Comparison of ENCODE assay signal across 2 cellular contexts in the genomic region with DNA sequence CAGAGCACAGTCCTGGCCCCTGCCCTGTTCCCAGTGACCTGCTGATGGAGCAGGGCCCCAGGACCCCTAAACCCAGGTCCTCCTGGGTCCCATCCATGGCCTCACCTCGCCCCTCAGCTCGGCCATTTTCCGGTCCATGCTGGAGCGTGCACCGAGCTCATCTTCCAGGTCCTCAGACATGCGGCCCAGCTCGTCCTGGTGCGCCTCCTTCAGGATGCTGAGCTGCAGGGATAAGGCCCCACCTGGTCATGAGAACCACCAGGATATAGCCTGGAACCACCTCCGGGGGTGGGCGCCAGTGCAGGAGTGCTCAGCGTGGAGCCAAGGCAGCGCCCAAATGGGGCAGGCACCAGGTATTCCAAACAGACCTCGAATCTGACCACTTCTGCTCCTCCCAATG.
TF ChIP-seq lines count a peak whose summit lies in the region.

No MANE protein-coding gene starts in this region.

TF ChIP-seq in HepG2, 621 proteins besides CTCF, POLR2A, EP300 and RAD21 (continued from another document and continues in another):
- TF ChIP-seq, protein P1, sequence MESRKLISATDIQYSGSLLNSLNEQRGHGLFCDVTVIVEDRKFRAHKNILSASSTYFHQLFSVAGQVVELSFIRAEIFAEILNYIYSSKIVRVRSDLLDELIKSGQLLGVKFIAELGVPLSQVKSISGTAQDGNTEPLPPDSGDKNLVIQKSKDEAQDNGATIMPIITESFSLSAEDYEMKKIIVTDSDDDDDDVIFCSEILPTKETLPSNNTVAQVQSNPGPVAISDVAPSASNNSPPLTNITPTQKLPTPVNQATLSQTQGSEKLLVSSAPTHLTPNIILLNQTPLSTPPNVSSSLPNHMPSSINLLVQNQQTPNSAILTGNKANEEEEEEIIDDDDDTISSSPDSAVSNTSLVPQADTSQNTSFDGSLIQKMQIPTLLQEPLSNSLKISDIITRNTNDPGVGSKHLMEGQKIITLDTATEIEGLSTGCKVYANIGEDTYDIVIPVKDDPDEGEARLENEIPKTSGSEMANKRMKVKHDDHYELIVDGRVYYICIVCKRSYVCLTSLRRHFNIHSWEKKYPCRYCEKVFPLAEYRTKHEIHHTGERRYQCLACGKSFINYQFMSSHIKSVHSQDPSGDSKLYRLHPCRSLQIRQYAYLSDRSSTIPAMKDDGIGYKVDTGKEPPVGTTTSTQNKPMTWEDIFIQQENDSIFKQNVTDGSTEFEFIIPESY (CRISPR knock-in tag; IDR thresholded peaks at IDR 0.05): peak; percentile 53; the same call in 1 of the 2 replicates
- TF ChIP-seq SP140L (CRISPR knock-in tag; IDR thresholded peaks at IDR 0.05; ENCODE audit: borderline replicate concordance): no peak
- TF ChIP-seq, protein P2, sequence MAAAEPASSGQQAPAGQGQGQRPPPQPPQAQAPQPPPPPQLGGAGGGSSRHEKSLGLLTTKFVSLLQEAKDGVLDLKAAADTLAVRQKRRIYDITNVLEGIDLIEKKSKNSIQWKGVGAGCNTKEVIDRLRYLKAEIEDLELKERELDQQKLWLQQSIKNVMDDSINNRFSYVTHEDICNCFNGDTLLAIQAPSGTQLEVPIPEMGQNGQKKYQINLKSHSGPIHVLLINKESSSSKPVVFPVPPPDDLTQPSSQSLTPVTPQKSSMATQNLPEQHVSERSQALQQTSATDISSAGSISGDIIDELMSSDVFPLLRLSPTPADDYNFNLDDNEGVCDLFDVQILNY (CRISPR knock-in tag; conservative IDR thresholded peaks at IDR 0.05): no peak
- TF ChIP-seq ZNF713 (CRISPR knock-in tag; IDR thresholded peaks at IDR 0.05): no peak
- no peak for TF ChIP-seq KMT2B (CRISPR knock-in tag; IDR thresholded peaks at IDR 0.05)
- TF ChIP-seq ZNF136 (CRISPR knock-in tag; IDR thresholded peaks at IDR 0.05; ENCODE audit: low read depth): no peak
- TF ChIP-seq, protein P3, sequence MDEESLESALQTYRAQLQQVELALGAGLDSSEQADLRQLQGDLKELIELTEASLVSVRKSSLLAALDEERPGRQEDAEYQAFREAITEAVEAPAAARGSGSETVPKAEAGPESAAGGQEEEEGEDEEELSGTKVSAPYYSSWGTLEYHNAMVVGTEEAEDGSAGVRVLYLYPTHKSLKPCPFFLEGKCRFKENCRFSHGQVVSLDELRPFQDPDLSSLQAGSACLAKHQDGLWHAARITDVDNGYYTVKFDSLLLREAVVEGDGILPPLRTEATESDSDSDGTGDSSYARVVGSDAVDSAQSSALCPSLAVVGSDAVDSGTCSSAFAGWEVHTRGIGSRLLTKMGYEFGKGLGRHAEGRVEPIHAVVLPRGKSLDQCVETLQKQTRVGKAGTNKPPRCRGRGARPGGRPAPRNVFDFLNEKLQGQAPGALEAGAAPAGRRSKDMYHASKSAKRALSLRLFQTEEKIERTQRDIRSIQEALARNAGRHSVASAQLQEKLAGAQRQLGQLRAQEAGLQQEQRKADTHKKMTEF (CRISPR knock-in tag; IDR thresholded peaks at IDR 0.05): no peak
- TF ChIP-seq, protein P4, sequence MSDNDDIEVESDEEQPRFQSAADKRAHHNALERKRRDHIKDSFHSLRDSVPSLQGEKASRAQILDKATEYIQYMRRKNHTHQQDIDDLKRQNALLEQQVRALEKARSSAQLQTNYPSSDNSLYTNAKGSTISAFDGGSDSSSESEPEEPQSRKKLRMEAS (IDR thresholded peaks at IDR 0.05): peak; percentile 28; the same call in 1 of the 2 replicates
- TF ChIP-seq RELA (CRISPR knock-in tag; IDR thresholded peaks at IDR 0.05): no peak
- no peak for TF ChIP-seq ZNF354B (CRISPR knock-in tag; IDR thresholded peaks at IDR 0.05)
- peak; percentile 42; the same call in 1 of the 2 replicates for TF ChIP-seq MYC (CRISPR knock-in tag; IDR thresholded peaks at IDR 0.05; ENCODE audit: borderline replicate concordance)
- TF ChIP-seq, protein P5, sequence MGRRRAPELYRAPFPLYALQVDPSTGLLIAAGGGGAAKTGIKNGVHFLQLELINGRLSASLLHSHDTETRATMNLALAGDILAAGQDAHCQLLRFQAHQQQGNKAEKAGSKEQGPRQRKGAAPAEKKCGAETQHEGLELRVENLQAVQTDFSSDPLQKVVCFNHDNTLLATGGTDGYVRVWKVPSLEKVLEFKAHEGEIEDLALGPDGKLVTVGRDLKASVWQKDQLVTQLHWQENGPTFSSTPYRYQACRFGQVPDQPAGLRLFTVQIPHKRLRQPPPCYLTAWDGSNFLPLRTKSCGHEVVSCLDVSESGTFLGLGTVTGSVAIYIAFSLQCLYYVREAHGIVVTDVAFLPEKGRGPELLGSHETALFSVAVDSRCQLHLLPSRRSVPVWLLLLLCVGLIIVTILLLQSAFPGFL (CRISPR knock-in tag; IDR thresholded peaks at IDR 0.05): no peak
- no peak for TF ChIP-seq ZBTB7B (CRISPR knock-in tag; IDR thresholded peaks at IDR 0.05)
- no peak for TF ChIP-seq ZNF101 (CRISPR knock-in tag; IDR thresholded peaks at IDR 0.05; ENCODE audit: borderline replicate concordance, low read depth)
- TF ChIP-seq ZZZ3 (CRISPR knock-in tag; IDR thresholded peaks at IDR 0.05; ENCODE audit: borderline replicate concordance): no peak
- no peak for TF ChIP-seq SKI (IDR thresholded peaks at IDR 0.05; ENCODE audit: partially characterized antibody)
- TF ChIP-seq MTA1 (CRISPR knock-in tag; IDR thresholded peaks at IDR 0.05; ENCODE audit: borderline replicate concordance): no peak
- no peak for TF ChIP-seq NFE2L1 (CRISPR knock-in tag; IDR thresholded peaks at IDR 0.05; ENCODE audit: borderline replicate concordance)
- TF ChIP-seq STAG1 (CRISPR knock-in tag; IDR thresholded peaks at IDR 0.05): peak; percentile 48
- peak; percentile 46 for TF ChIP-seq ZFX (CRISPR knock-in tag; IDR thresholded peaks at IDR 0.05; ENCODE audit: low read depth)
- TF ChIP-seq, protein P6, sequence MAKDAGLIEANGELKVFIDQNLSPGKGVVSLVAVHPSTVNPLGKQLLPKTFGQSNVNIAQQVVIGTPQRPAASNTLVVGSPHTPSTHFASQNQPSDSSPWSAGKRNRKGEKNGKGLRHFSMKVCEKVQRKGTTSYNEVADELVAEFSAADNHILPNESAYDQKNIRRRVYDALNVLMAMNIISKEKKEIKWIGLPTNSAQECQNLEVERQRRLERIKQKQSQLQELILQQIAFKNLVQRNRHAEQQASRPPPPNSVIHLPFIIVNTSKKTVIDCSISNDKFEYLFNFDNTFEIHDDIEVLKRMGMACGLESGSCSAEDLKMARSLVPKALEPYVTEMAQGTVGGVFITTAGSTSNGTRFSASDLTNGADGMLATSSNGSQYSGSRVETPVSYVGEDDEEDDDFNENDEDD (CRISPR knock-in tag; IDR thresholded peaks at IDR 0.05; ENCODE audit: borderline replicate concordance): no peak
- peak; percentile 32 for TF ChIP-seq YY1 (IDR thresholded peaks at IDR 0.05; ENCODE audit: insufficient read depth, insufficient replicate concordance, low read depth, low read length)
- no peak for TF ChIP-seq KDM5B (CRISPR knock-in tag; IDR thresholded peaks at IDR 0.05; ENCODE audit: borderline replicate concordance)
- no peak for TF ChIP-seq ZNF30 (CRISPR knock-in tag; IDR thresholded peaks at IDR 0.05)
- no peak for TF ChIP-seq ATM (IDR thresholded peaks at IDR 0.05; ENCODE audit: borderline replicate concordance)
- no peak for TF ChIP-seq POLR2G (IDR thresholded peaks at IDR 0.05; ENCODE audit: low read depth, low read length)

TF ChIP-seq in WTC11, 78 proteins besides CTCF, POLR2A, EP300 and RAD21 (continued from another document):
- TF ChIP-seq, protein P7, sequence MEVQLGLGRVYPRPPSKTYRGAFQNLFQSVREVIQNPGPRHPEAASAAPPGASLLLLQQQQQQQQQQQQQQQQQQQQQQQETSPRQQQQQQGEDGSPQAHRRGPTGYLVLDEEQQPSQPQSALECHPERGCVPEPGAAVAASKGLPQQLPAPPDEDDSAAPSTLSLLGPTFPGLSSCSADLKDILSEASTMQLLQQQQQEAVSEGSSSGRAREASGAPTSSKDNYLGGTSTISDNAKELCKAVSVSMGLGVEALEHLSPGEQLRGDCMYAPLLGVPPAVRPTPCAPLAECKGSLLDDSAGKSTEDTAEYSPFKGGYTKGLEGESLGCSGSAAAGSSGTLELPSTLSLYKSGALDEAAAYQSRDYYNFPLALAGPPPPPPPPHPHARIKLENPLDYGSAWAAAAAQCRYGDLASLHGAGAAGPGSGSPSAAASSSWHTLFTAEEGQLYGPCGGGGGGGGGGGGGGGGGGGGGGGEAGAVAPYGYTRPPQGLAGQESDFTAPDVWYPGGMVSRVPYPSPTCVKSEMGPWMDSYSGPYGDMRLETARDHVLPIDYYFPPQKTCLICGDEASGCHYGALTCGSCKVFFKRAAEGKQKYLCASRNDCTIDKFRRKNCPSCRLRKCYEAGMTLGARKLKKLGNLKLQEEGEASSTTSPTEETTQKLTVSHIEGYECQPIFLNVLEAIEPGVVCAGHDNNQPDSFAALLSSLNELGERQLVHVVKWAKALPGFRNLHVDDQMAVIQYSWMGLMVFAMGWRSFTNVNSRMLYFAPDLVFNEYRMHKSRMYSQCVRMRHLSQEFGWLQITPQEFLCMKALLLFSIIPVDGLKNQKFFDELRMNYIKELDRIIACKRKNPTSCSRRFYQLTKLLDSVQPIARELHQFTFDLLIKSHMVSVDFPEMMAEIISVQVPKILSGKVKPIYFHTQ (CRISPR knock-in tag; IDR thresholded peaks at IDR 0.05): no peak
- TF ChIP-seq, protein P8, sequence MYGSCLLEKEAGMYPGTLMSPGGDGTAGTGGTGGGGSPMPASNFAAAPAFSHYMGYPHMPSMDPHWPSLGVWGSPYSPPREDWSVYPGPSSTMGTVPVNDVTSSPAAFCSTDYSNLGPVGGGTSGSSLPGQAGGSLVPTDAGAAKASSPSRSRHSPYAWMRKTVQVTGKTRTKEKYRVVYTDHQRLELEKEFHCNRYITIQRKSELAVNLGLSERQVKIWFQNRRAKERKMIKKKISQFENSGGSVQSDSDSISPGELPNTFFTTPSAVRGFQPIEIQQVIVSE (CRISPR knock-in tag; IDR thresholded peaks at IDR 0.05; ENCODE audit: borderline replicate concordance): no peak
- TF ChIP-seq TEAD1 (CRISPR knock-in tag; IDR thresholded peaks at IDR 0.05) (no peak), SMAD4 (CRISPR knock-in tag; IDR thresholded peaks at IDR 0.05) (no peak), ZNF317 (CRISPR knock-in tag; IDR thresholded peaks at IDR 0.05; ENCODE audit: borderline replicate concordance, low read depth) (no peak), ZNF671 (CRISPR knock-in tag; IDR thresholded peaks at IDR 0.05) (no peak), KAT7 (CRISPR knock-in tag; IDR thresholded peaks at IDR 0.05; ENCODE audit: borderline replicate concordance) (no peak), TP53 (CRISPR knock-in tag; IDR thresholded peaks at IDR 0.05) (no peak)
